ENCODE assay signal across 19 cellular contexts in genomic region chr2:203870481-203870880, GRCh38. TPM values are rescaled to one million over a fixed set of nuclear protein-coding genes. Genes with fewer than 3 reads are reported as not detected.
A peak's percentile ranks its signal among the peaks of the same experiment; 100 is the strongest.
DNase-seq lines count a peak whose midpoint lies in the region; TF ChIP-seq lines count a peak whose summit lies in the region.
"Had no signal": no experiment of that assay in that cellular context is flagged by ENCODE, and none has a peak within 500 bp of the region (broad histone marks: within the 10 kb centered on the region; RNA-seq: fewer than 3 reads in every experiment).

No MANE protein-coding gene starts in this region.

- H3K9me3 ChIP-seq in OCI-LY3 (ENCODE audit: insufficient read depth, low read length) (no peaks in the 10 kb centered on the region), neural cell (ENCODE audit: low read length) (no peaks in the 10 kb centered on the region), spleen (no peaks in the 10 kb centered on the region)
- H3K9me3 ChIP-seq: heart left ventricle, mucosa of descending colon, Peyer's patch, thyroid gland had no signal

- peaks cover 93% of the 10 kb centered on the region for H3K4me1 Mint-ChIP-seq in activated CD4-positive, alpha-beta T cell treated with anti-CD3 and anti-CD28 coated beads, Interleukin-2, amount 10 ng/mL, durations not matched to agents 7 days and 5 days
- peaks cover 92% of the 10 kb centered on the region for H3K4me1 Mint-ChIP-seq in activated naive CD4-positive, alpha-beta T cell treated with anti-CD3 and anti-CD28 coated beads, Interleukin-2, amount 10 ng/mL, durations not matched to agents 7 days and 5 days

- no peak for TF ChIP-seq POLR2A in spleen (IDR thresholded peaks at IDR 0.05)

- no peaks in the 10 kb centered on the region for H3K36me3 ChIP-seq in OCI-LY3 (replicated peaks; ENCODE audit: low read depth, low read length)
- no peaks in the 10 kb centered on the region for H3K36me3 ChIP-seq in neural cell (ENCODE audit: insufficient read depth, low read length)
- H3K36me3 ChIP-seq in spleen, result no peaks in the 10 kb centered on the region
- H3K36me3 ChIP-seq: heart left ventricle, Peyer's patch, thyroid gland had no signal

- H3K4me1 ChIP-seq in OCI-LY3 (ENCODE audit: low read length) (peaks cover 53% of the 10 kb centered on the region), spleen (peaks cover 0 to 30% (median 10%) of the 10 kb centered on the region in 6 donors)
- H3K4me1 ChIP-seq: Peyer's patch, thyroid gland had no signal

- H3K27me3 Mint-ChIP-seq in activated CD4-positive, alpha-beta T cell treated with anti-CD3 and anti-CD28 coated beads, Interleukin-2, amount 10 ng/mL, durations not matched to agents 7 days and 5 days, result no peaks in the 10 kb centered on the region
- no peaks in the 10 kb centered on the region for H3K27me3 Mint-ChIP-seq in activated naive CD4-positive, alpha-beta T cell treated with anti-CD3 and anti-CD28 coated beads, Interleukin-2, amount 10 ng/mL, durations not matched to agents 7 days and 5 days

- peak overlapping the region; percentile 97 for H3K27ac Mint-ChIP-seq in activated CD4-positive, alpha-beta T cell treated with anti-CD3 and anti-CD28 coated beads, Interleukin-2, amount 10 ng/mL, durations not matched to agents 7 days and 5 days
- H3K27ac Mint-ChIP-seq in activated naive CD4-positive, alpha-beta T cell treated with anti-CD3 and anti-CD28 coated beads, Interleukin-2, amount 10 ng/mL, durations not matched to agents 7 days and 5 days, result peak overlapping the region; percentile 98

- peak overlapping the region; percentile 81 for H3K4me2 ChIP-seq in OCI-LY3 (ENCODE audit: low read length)
- no peak overlapping the region for H3K4me2 ChIP-seq in neural cell (ENCODE audit: low read length)

- POLR2A ChIA-PET in activated CD4-positive, alpha-beta T cell treated with anti-CD3 and anti-CD28 coated beads, Interleukin-2, amount 10 ng/mL, durations not matched to agents 7 days and 5 days (lab: Charles Lee), result interaction anchor here (1.1 to 1.5 kb wide), 2 partner anchors 16 to 161 kb away, joined by 3 to 5 read pairs; no protein-coding TSS in a partner anchor

- CTCF ChIA-PET in activated CD4-positive, alpha-beta T cell treated with anti-CD3 and anti-CD28 coated beads, Interleukin-2, amount 10 ng/mL, durations not matched to agents 7 days and 5 days (lab: Charles Lee), result interaction anchor here (0.7 to 6.8 kb wide), 13 partner anchors 9 to 241 kb away, joined by 3 to 33 read pairs (median 5); no protein-coding TSS in a partner anchor
- CTCF ChIA-PET in activated naive CD4-positive, alpha-beta T cell treated with anti-CD3 and anti-CD28 coated beads, Interleukin-2, amount 10 ng/mL, durations not matched to agents 7 days and 5 days (lab: Charles Lee), result interaction anchor here (1.1 to 5.2 kb wide), 9 partner anchors 10 to 162 kb away, joined by 3 to 25 read pairs (median 4); no protein-coding TSS in a partner anchor

- TF ChIP-seq RAD21 in neural cell (conservative IDR thresholded peaks at IDR 0.05), result no peak

- peaks cover 14% of the 10 kb centered on the region for H3F3A ChIP-seq in neural cell (ENCODE audit: insufficient read depth, low read length, poor library complexity, severe bottlenecking)

- no peak for TF ChIP-seq EP300 in neural cell (conservative IDR thresholded peaks at IDR 0.05; ENCODE audit: poor library complexity, severe bottlenecking)

- H2AFZ ChIP-seq in OCI-LY3 (ENCODE audit: low read depth, low read length) (no peak overlapping the region), neural cell (ENCODE audit: low read depth, low read length) (no peak overlapping the region)

- H3K9me2 ChIP-seq in neural cell (ENCODE audit: insufficient read depth, low read length), result no peaks in the 10 kb centered on the region

- H3K79me2 ChIP-seq in OCI-LY3 (ENCODE audit: low read length) (no peaks in the 10 kb centered on the region), neural cell (replicated peaks; ENCODE audit: insufficient read depth, low read length) (no peaks in the 10 kb centered on the region)

- H3K9ac ChIP-seq in OCI-LY3 (ENCODE audit: low read length) (peak overlapping the region; percentile 27; the same call in 1 of the 2 replicates), neural cell (ENCODE audit: low read length) (no peak overlapping the region)

- H3K9me3 Mint-ChIP-seq in activated CD4-positive, alpha-beta T cell treated with anti-CD3 and anti-CD28 coated beads, Interleukin-2, amount 10 ng/mL, durations not matched to agents 7 days and 5 days, result peaks cover 19% of the 10 kb centered on the region
- H3K9me3 Mint-ChIP-seq in activated naive CD4-positive, alpha-beta T cell treated with anti-CD3 and anti-CD28 coated beads, Interleukin-2, amount 10 ng/mL, durations not matched to agents 7 days and 5 days, result peaks cover 11% of the 10 kb centered on the region

- TF ChIP-seq CTCF in OCI-LY3 (IDR thresholded peaks at IDR 0.05; ENCODE audit: low read depth, low read length) (no peak), neural cell (IDR thresholded peaks at IDR 0.05; ENCODE audit: poor library complexity, severe bottlenecking) (no peak), spleen (IDR thresholded peaks at IDR 0.05 in 8 of 11, conservative IDR thresholded peaks at IDR 0.05 in 3 of 11) (no peak)

- peak overlapping the region; percentile 78 for H3K4me3 Mint-ChIP-seq in activated CD4-positive, alpha-beta T cell treated with anti-CD3 and anti-CD28 coated beads, Interleukin-2, amount 10 ng/mL, durations not matched to agents 7 days and 5 days
- peak overlapping the region; percentile 83 for H3K4me3 Mint-ChIP-seq in activated naive CD4-positive, alpha-beta T cell treated with anti-CD3 and anti-CD28 coated beads, Interleukin-2, amount 10 ng/mL, durations not matched to agents 7 days and 5 days

- DNase-seq in activated CD4-positive, alpha-beta T cell treated with anti-CD3 and anti-CD28 coated beads, Interleukin-2, amount 10 ng/mL, durations not matched to agents 7 days and 5 days, result no peak
- no peak for DNase-seq in activated CD4-positive, alpha-beta T cell treated with anti-CD3 and anti-CD28 coated beads for 4 hours
- peak; percentile 21 for DNase-seq in activated naive CD4-positive, alpha-beta T cell treated with anti-CD3 and anti-CD28 coated beads, Interleukin-2, amount 10 ng/mL, durations not matched to agents 7 days and 5 days
- DNase-seq in GDM1 (lab: John Stamatoyannopoulos, UW), result no peak
- DNase-seq in spleen, result no peak
- no peak for DNase-seq in NCI-H2107 treated with DMSO at 0.1 percent for 48 hours (lab: John Stamatoyannopoulos, UW; ENCODE audit: unreplicated experiment)
- DNase-seq: ACHN, DMS79 treated with DMSO at 0.1 percent for 48 hours, GOT3, heart left ventricle, NCI-H82, occipital lobe, thyroid gland had no signal

- H3K36me3 Mint-ChIP-seq in activated CD4-positive, alpha-beta T cell treated with anti-CD3 and anti-CD28 coated beads, Interleukin-2, amount 10 ng/mL, durations not matched to agents 7 days and 5 days (ENCODE audit: low read depth), result peaks cover 51% of the 10 kb centered on the region
- H3K36me3 Mint-ChIP-seq in activated naive CD4-positive, alpha-beta T cell treated with anti-CD3 and anti-CD28 coated beads, Interleukin-2, amount 10 ng/mL, durations not matched to agents 7 days and 5 days, result peaks cover 53% of the 10 kb centered on the region

- H3K27me3 ChIP-seq in OCI-LY3 (ENCODE audit: low read depth, low read length) (peaks cover 17% of the 10 kb centered on the region), neural cell (ENCODE audit: insufficient read depth, low read depth, low read length) (no peaks in the 10 kb centered on the region), spleen (replicated peaks in 1 of 7) (no peaks in the 10 kb centered on the region)
- H3K27me3 ChIP-seq: heart left ventricle, Peyer's patch, thyroid gland had no signal

- intact Hi-C loops in spleen (cut with DNase I; ENCODE audit: low total_unique reads), result no loop called here

- 80 to 95% (median 89%) methylated on average over 6 to 9 of the region's 9 CpGs for WGBS in spleen, 5 donors

- peak overlapping the region; percentile 93 for H3K27ac ChIP-seq in OCI-LY3 (ENCODE audit: low read length)
- peak overlapping the region; percentile 81 for H3K27ac ChIP-seq in neural cell (ENCODE audit: low read length)
- peak overlapping the region in 3 of 8 donors; percentile 54 to 70 (median 55) for H3K27ac ChIP-seq in spleen
- H3K27ac ChIP-seq: SK-N-MC, thyroid gland had no signal

- H3K4me3 ChIP-seq in OCI-LY3 (ENCODE audit: low read length) (peak overlapping the region; percentile 61; the same call in 1 of the 2 replicates), neural cell (ENCODE audit: low read length) (no peak overlapping the region), spleen (peak overlapping the region in 4 of 8 donors; percentile 1 to 55 (median 16))
- H3K4me3 ChIP-seq: mucosa of descending colon, SK-N-MC, thyroid gland had no signal

- H4K20me1 ChIP-seq in OCI-LY3 (ENCODE audit: insufficient read depth, low read length) (no peaks in the 10 kb centered on the region), neural cell (ENCODE audit: insufficient read depth) (no peaks in the 10 kb centered on the region)

TF ChIP-seq in neural cell, 6 proteins besides CTCF, POLR2A, EP300 and RAD21 (continues in another document):
- no peak for TF ChIP-seq MXI1 (conservative IDR thresholded peaks at IDR 0.05; ENCODE audit: poor library complexity, severe bottlenecking)
- no peak for TF ChIP-seq SMC3 (conservative IDR thresholded peaks at IDR 0.05; ENCODE audit: poor library complexity)
- TF ChIP-seq TAF1 (IDR thresholded peaks at IDR 0.05; ENCODE audit: low read depth), result no peak
- TF ChIP-seq POLR2AphosphoS5 (IDR thresholded peaks at IDR 0.05), result no peak

RNA-seq across cellular contexts. Expression of gene CTLA4, which starts 2.9 kb away (rescaled TPM):
- 10 to 100 TPM; 20.1 to 22.7 TPM for total RNA-seq in activated CD4-positive, alpha-beta T cell treated with anti-CD3 and anti-CD28 coated beads, Interleukin-2, amount 10 ng/mL, durations not matched to agents 7 days and 5 days
- polyA plus RNA-seq in neural cell (not detected in 2 replicates), spleen (1 to 10 TPM; 1.4 to 3.8 (median 1.9) TPM)
- not detected in 2 replicates for polyA minus RNA-seq in neural cell
- 1 to 10 TPM; 2.1 to 9.9 (median 3.0) TPM for total RNA-seq in spleen
- total RNA-seq: occipital lobe had no signal
- polyA plus RNA-seq: liver had no signal
